Comparison of ENCODE assay signal across 13 cellular contexts in the genomic region with DNA sequence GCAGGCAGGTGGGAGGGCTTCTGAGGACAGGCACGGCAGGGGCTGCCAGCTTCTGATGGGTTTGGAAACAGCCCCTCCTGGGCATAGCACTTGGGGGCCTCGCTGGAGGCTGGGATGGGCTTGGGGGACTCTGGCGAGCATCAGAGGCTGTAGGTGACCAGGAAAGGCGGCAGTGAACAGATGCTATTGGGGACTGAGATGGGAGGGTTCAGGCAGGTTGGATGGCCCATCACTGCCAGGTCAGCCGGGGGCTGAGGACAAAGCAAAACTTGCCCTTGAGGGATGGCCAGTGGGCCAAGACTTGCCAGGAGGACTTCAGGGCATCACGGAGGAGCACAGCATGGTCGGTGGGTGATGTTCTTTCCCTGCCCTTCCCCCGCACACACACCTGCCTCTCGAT. TPM values are rescaled to one million over a fixed set of nuclear protein-coding genes. Genes with fewer than 3 reads are reported as not detected.
"Had no signal": no experiment of that assay in that cellular context is flagged by ENCODE, and none has a peak within 500 bp of the region (broad histone marks: within the 10 kb centered on the region; RNA-seq: fewer than 3 reads in every experiment).

No MANE protein-coding gene starts in this region.

- H3K36me3 Mint-ChIP-seq: natural killer cell had no signal

- H3K9me3 Mint-ChIP-seq: activated CD4-positive, alpha-beta T cell treated with anti-CD3 and anti-CD28 coated beads, Interleukin-2, amount 10 ng/mL, durations not matched to agents 24 days and 14 days; activated T-helper 1 cell treated with anti-CD3 and anti-CD28 coated beads, Interleukin-12 subunit alpha, Interleukin-12 subunit beta, Interleukin-2, Interleukin-4 antibody, amounts not matched to agents 30 ng/mL and 10 ng/mL and 1 ng/mL, durations not matched to agents 14 hours and 24 hours and 36 hours; natural killer cell had no signal

- H3K27ac ChIP-seq: psoas muscle, SK-N-MC, suprapubic skin, WERI-Rb-1 had no signal

- H3K27ac Mint-ChIP-seq: activated CD4-positive, alpha-beta T cell treated with anti-CD3 and anti-CD28 coated beads, Interleukin-2, amount 10 ng/mL, durations not matched to agents 24 days and 14 days; activated T-helper 1 cell treated with anti-CD3 and anti-CD28 coated beads, Interleukin-12 subunit alpha, Interleukin-12 subunit beta, Interleukin-2, Interleukin-4 antibody, amounts not matched to agents 30 ng/mL and 10 ng/mL and 1 ng/mL, durations not matched to agents 14 hours and 24 hours and 36 hours; natural killer cell had no signal

- H3K36me3 ChIP-seq: sigmoid colon, suprapubic skin had no signal

- H3K27me3 ChIP-seq: suprapubic skin had no signal

- H3K4me3 ChIP-seq: esophagus muscularis mucosa, psoas muscle, sigmoid colon, SK-N-MC, suprapubic skin had no signal

- H3K4me3 Mint-ChIP-seq: activated CD4-positive, alpha-beta T cell treated with anti-CD3 and anti-CD28 coated beads, Interleukin-2, amount 10 ng/mL, durations not matched to agents 24 days and 14 days; activated T-helper 1 cell treated with anti-CD3 and anti-CD28 coated beads, Interleukin-12 subunit alpha, Interleukin-12 subunit beta, Interleukin-2, Interleukin-4 antibody, amounts not matched to agents 30 ng/mL and 10 ng/mL and 1 ng/mL, durations not matched to agents 14 hours and 24 hours and 36 hours; natural killer cell had no signal

- H3K4me1 ChIP-seq: psoas muscle, sigmoid colon had no signal

- H3K9me3 ChIP-seq: esophagus muscularis mucosa, psoas muscle, sigmoid colon, suprapubic skin had no signal

- H3K4me1 Mint-ChIP-seq: activated CD4-positive, alpha-beta T cell treated with anti-CD3 and anti-CD28 coated beads, Interleukin-2, amount 10 ng/mL, durations not matched to agents 24 days and 14 days; natural killer cell had no signal

- DNase-seq: activated CD4-positive, alpha-beta T cell treated with anti-CD3 and anti-CD28 coated beads, Interleukin-2, amount 10 ng/mL, durations not matched to agents 24 days and 14 days; activated naive CD4-positive, alpha-beta T cell; natural killer cell; psoas muscle; sigmoid colon; stimulated activated CD4-positive, alpha-beta T cell treated with anti-CD3 and anti-CD28 coated beads, Interleukin-2, amount 100 ng/mL, for 48 hours; stimulated activated naive CD4-positive, alpha-beta T cell treated with Interleukin-2 at 50 U/mL for 16 hours; T-helper 1 cell; WERI-Rb-1 had no signal

- ATAC-seq: natural killer cell had no signal

RNA-seq across cellular contexts. Expression of gene AIF1L, which starts 6.7 kb away (rescaled TPM):
- total RNA-seq: natural killer cell had no signal
